Comparison of ENCODE assay signal across 1 cellular context in genomic region chr12:57744777-57745484, GRCh38.
A peak's percentile ranks its signal among the peaks of the same experiment; 100 is the strongest.
TF ChIP-seq lines count a peak whose summit lies in the region.

A gene with protein sequence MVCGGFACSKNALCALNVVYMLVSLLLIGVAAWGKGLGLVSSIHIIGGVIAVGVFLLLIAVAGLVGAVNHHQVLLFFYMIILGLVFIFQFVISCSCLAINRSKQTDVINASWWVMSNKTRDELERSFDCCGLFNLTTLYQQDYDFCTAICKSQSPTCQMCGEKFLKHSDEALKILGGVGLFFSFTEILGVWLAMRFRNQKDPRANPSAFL (plus strand): TSS chr12:57745039. CDS start chr12:57745155, 116 bp downstream.

TF ChIP-seq in HepG2, 621 proteins besides CTCF, POLR2A, EP300 and RAD21 (continued from another document and continues in another):
- TF ChIP-seq ZEB1 (IDR thresholded peaks at IDR 0.05; ENCODE audit: insufficient replicate concordance, low read depth) (no peak), ZNF839 (CRISPR knock-in tag; IDR thresholded peaks at IDR 0.05; ENCODE audit: borderline replicate concordance) (no peak), ZNF556 (CRISPR knock-in tag; IDR thresholded peaks at IDR 0.05; ENCODE audit: borderline replicate concordance) (no peak), SATB2 (CRISPR knock-in tag; IDR thresholded peaks at IDR 0.05) (no peak), ZNF451 (CRISPR knock-in tag; IDR thresholded peaks at IDR 0.05) (no peak), FOXA3 (CRISPR knock-in tag; IDR thresholded peaks at IDR 0.05) (no peak; the same call in 1 of the 2 replicates), GTF2F1 (IDR thresholded peaks at IDR 0.05; ENCODE audit: low read length) (peak; percentile 53; the same call in 1 of the 2 replicates), HOXA5 (CRISPR knock-in tag; IDR thresholded peaks at IDR 0.05) (no peak), XBP1 (CRISPR knock-in tag; IDR thresholded peaks at IDR 0.05) (no peak), ZNF576 (CRISPR knock-in tag; IDR thresholded peaks at IDR 0.05) (no peak), SYNCRIP (IDR thresholded peaks at IDR 0.05; ENCODE audit: insufficient read depth, low read depth, low read length) (no peak), HNF1B (CRISPR knock-in tag; IDR thresholded peaks at IDR 0.05) (0 out of 2 replicates have a peak, but pooled peaks have one; percentile 36), ZNF430 (CRISPR knock-in tag; IDR thresholded peaks at IDR 0.05) (peak; percentile 66), ZMYM4 (CRISPR knock-in tag; IDR thresholded peaks at IDR 0.05) (peak; percentile 48; the same call in 1 of the 2 replicates), HNRNPK (IDR thresholded peaks at IDR 0.05; ENCODE audit: low read depth, low read length, poor library complexity, severe bottlenecking) (peak; percentile 38), ZBTB49 (CRISPR knock-in tag; IDR thresholded peaks at IDR 0.05; ENCODE audit: borderline replicate concordance) (no peak), ZNF713 (CRISPR knock-in tag; IDR thresholded peaks at IDR 0.05) (no peak), ZNF180 (CRISPR knock-in tag; IDR thresholded peaks at IDR 0.05; ENCODE audit: borderline replicate concordance, low read depth) (no peak), RERE (CRISPR knock-in tag; IDR thresholded peaks at IDR 0.05; ENCODE audit: low read depth) (no peak), GATAD1 (CRISPR knock-in tag; IDR thresholded peaks at IDR 0.05) (peak; percentile 73), NFIC (IDR thresholded peaks at IDR 0.05; ENCODE audit: low read length) (0 out of 2 replicates have a peak, but pooled peaks have one; percentile 37), NR2F6 (IDR thresholded peaks at IDR 0.05) (no peak), NR2F6 (CRISPR knock-in tag; IDR thresholded peaks at IDR 0.05) (no peak), ZBTB2 (CRISPR knock-in tag; IDR thresholded peaks at IDR 0.05; ENCODE audit: low read depth) (no peak), SIN3B (IDR thresholded peaks at IDR 0.05; ENCODE audit: low read length) (no peak), NFYB (CRISPR knock-in tag; IDR thresholded peaks at IDR 0.05) (peak; percentile 96), ESRRA (CRISPR knock-in tag; IDR thresholded peaks at IDR 0.05; ENCODE audit: low read depth) (0 out of 2 replicates have a peak, but pooled peaks have one; percentile 49), KLF16 (CRISPR knock-in tag; IDR thresholded peaks at IDR 0.05) (peak in 1 of 2 experiments; percentile 57; a peak in 1 of 4 replicates), ZFP41 (CRISPR knock-in tag; IDR thresholded peaks at IDR 0.05; ENCODE audit: borderline replicate concordance) (no peak), POLR2AphosphoS5 (IDR thresholded peaks at IDR 0.05; ENCODE audit: low read depth, low read length) (peak; percentile 91), RARA (CRISPR knock-in tag; IDR thresholded peaks at IDR 0.05) (no peak), ZNF816 (CRISPR knock-in tag; IDR thresholded peaks at IDR 0.05; ENCODE audit: borderline replicate concordance) (no peak), ZSCAN12 (CRISPR knock-in tag; IDR thresholded peaks at IDR 0.05) (no peak), ZNF260 (CRISPR knock-in tag; IDR thresholded peaks at IDR 0.05; ENCODE audit: borderline replicate concordance, low read depth) (no peak)
- TF ChIP-seq, protein P1, sequence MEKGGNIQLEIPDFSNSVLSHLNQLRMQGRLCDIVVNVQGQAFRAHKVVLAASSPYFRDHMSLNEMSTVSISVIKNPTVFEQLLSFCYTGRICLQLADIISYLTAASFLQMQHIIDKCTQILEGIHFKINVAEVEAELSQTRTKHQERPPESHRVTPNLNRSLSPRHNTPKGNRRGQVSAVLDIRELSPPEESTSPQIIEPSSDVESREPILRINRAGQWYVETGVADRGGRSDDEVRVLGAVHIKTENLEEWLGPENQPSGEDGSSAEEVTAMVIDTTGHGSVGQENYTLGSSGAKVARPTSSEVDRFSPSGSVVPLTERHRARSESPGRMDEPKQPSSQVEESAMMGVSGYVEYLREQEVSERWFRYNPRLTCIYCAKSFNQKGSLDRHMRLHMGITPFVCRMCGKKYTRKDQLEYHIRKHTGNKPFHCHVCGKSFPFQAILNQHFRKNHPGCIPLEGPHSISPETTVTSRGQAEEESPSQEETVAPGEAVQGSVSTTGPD (CRISPR knock-in tag; IDR thresholded peaks at IDR 0.05), result no peak
- TF ChIP-seq, protein P2, sequence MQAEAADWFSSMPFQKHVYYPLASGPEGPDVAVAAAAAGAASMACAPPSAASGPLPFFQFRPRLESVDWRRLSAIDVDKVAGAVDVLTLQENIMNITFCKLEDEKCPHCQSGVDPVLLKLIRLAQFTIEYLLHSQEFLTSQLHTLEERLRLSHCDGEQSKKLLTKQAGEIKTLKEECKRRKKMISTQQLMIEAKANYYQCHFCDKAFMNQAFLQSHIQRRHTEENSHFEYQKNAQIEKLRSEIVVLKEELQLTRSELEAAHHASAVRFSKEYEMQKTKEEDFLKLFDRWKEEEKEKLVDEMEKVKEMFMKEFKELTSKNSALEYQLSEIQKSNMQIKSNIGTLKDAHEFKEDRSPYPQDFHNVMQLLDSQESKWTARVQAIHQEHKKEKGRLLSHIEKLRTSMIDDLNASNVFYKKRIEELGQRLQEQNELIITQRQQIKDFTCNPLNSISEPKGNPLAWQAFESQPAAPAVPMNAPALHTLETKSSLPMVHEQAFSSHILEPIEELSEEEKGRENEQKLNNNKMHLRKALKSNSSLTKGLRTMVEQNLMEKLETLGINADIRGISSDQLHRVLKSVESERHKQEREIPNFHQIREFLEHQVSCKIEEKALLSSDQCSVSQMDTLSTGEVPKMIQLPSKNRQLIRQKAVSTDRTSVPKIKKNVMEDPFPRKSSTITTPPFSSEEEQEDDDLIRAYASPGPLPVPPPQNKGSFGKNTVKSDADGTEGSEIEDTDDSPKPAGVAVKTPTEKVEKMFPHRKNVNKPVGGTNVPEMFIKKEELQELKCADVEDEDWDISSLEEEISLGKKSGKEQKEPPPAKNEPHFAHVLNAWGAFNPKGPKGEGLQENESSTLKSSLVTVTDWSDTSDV (CRISPR knock-in tag; IDR thresholded peaks at IDR 0.05), result no peak
